In the genomic region with DNA sequence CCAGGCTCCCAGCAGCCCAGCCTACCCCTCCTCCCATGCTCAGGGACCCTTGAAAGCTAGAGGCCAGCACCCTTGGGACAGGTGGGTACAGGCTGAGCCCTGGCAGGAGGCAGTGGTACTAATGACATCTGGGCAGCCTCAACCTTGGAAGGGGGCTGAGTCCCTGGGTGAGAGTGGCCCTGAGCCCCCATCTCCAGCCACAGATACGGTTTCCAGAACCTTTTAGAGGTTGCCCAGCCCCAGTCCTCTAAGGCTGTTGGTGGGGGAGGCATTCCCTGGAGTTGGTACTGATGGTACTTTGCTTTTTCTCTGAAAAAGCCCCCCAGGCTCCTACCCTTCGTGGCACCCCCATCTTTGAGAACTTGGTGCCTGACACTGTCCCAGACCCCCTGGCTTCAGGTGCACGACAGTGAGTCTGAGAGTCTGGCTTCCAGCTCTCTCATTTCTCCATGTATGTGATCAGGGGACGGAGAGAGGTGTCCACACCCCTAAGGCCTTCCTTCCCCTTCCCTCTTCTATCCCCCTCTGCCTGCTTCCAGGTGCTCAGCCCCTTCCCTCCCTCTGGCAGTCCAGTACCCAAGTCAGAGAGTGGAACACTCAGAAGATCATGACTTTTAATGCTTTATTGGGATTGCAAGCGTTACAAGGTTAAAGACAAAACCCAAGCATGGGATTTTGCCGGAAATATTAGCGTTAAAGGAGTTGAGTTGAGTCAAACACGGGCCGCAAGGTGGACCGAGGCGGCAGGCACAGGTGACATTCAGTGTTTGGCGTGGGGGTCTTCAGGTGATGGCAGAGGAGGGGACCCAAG, we compare ENCODE assay signal across 1 cellular context.
A peak's percentile ranks its signal among the peaks of the same experiment; 100 is the strongest.
TF ChIP-seq lines count a peak whose summit lies in the region.

No MANE protein-coding gene starts in this region.

TF ChIP-seq in HepG2, 621 proteins besides CTCF, POLR2A, EP300 and RAD21 (continued from another document):
- TF ChIP-seq, protein P1, sequence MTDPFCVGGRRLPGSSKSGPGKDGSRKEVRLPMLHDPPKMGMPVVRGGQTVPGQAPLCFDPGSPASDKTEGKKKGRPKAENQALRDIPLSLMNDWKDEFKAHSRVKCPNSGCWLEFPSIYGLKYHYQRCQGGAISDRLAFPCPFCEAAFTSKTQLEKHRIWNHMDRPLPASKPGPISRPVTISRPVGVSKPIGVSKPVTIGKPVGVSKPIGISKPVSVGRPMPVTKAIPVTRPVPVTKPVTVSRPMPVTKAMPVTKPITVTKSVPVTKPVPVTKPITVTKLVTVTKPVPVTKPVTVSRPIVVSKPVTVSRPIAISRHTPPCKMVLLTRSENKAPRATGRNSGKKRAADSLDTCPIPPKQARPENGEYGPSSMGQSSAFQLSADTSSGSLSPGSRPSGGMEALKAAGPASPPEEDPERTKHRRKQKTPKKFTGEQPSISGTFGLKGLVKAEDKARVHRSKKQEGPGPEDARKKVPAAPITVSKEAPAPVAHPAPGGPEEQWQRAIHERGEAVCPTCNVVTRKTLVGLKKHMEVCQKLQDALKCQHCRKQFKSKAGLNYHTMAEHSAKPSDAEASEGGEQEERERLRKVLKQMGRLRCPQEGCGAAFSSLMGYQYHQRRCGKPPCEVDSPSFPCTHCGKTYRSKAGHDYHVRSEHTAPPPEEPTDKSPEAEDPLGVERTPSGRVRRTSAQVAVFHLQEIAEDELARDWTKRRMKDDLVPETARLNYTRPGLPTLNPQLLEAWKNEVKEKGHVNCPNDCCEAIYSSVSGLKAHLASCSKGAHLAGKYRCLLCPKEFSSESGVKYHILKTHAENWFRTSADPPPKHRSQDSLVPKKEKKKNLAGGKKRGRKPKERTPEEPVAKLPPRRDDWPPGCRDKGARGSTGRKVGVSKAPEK (CRISPR knock-in tag; IDR thresholded peaks at IDR 0.05; ENCODE audit: borderline replicate concordance), result no peak
- TF ChIP-seq SALL2 (CRISPR knock-in tag; IDR thresholded peaks at IDR 0.05) (no peak), THYN1 (CRISPR knock-in tag; IDR thresholded peaks at IDR 0.05; ENCODE audit: borderline replicate concordance, low read depth) (no peak), DR1 (CRISPR knock-in tag; IDR thresholded peaks at IDR 0.05) (no peak), HDAC1 (CRISPR knock-in tag; IDR thresholded peaks at IDR 0.05) (no peak; the same call in 1 of the 2 replicates), MZF1 (CRISPR knock-in tag; IDR thresholded peaks at IDR 0.05; ENCODE audit: borderline replicate concordance) (no peak), NR1H2 (CRISPR knock-in tag; IDR thresholded peaks at IDR 0.05; ENCODE audit: borderline replicate concordance, low read depth) (0 out of 2 replicates have a peak, but pooled peaks have one; percentile 12), MTA3 (CRISPR knock-in tag; IDR thresholded peaks at IDR 0.05) (no peak), GPN1 (CRISPR knock-in tag; IDR thresholded peaks at IDR 0.05; ENCODE audit: borderline replicate concordance) (no peak), ZNF138 (CRISPR knock-in tag; IDR thresholded peaks at IDR 0.05; ENCODE audit: low read depth) (no peak), SIX1 (CRISPR knock-in tag; IDR thresholded peaks at IDR 0.05; ENCODE audit: borderline replicate concordance) (no peak; the same call in 1 of the 2 replicates), ZC3H4 (CRISPR knock-in tag; IDR thresholded peaks at IDR 0.05; ENCODE audit: borderline replicate concordance) (peak; percentile 52; the same call in 1 of the 2 replicates), WIZ (CRISPR knock-in tag; IDR thresholded peaks at IDR 0.05) (peak; percentile 82; the same call in 1 of the 2 replicates), HCFC1 (IDR thresholded peaks at IDR 0.05; ENCODE audit: low read depth, low read length) (no peak), FOXP1 (IDR thresholded peaks at IDR 0.05) (no peak), FOXP1 (CRISPR knock-in tag; IDR thresholded peaks at IDR 0.05) (no peak), ZNF761 (CRISPR knock-in tag; conservative IDR thresholded peaks at IDR 0.05) (0 out of 2 replicates have a peak, but pooled peaks have one; percentile 42)
- TF ChIP-seq, protein P2, sequence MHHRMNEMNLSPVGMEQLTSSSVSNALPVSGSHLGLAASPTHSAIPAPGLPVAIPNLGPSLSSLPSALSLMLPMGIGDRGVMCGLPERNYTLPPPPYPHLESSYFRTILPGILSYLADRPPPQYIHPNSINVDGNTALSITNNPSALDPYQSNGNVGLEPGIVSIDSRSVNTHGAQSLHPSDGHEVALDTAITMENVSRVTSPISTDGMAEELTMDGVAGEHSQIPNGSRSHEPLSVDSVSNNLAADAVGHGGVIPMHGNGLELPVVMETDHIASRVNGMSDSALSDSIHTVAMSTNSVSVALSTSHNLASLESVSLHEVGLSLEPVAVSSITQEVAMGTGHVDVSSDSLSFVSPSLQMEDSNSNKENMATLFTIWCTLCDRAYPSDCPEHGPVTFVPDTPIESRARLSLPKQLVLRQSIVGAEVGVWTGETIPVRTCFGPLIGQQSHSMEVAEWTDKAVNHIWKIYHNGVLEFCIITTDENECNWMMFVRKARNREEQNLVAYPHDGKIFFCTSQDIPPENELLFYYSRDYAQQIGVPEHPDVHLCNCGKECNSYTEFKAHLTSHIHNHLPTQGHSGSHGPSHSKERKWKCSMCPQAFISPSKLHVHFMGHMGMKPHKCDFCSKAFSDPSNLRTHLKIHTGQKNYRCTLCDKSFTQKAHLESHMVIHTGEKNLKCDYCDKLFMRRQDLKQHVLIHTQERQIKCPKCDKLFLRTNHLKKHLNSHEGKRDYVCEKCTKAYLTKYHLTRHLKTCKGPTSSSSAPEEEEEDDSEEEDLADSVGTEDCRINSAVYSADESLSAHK (CRISPR knock-in tag; IDR thresholded peaks at IDR 0.05; ENCODE audit: borderline replicate concordance), result no peak
- TF ChIP-seq, protein P3, sequence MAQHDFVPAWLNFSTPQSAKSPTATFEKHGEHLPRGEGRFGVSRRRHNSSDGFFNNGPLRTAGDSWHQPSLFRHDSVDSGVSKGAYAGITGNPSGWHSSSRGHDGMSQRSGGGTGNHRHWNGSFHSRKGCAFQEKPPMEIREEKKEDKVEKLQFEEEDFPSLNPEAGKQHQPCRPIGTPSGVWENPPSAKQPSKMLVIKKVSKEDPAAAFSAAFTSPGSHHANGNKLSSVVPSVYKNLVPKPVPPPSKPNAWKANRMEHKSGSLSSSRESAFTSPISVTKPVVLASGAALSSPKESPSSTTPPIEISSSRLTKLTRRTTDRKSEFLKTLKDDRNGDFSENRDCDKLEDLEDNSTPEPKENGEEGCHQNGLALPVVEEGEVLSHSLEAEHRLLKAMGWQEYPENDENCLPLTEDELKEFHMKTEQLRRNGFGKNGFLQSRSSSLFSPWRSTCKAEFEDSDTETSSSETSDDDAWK (CRISPR knock-in tag; IDR thresholded peaks at IDR 0.05), result no peak
- TF ChIP-seq, protein P4, sequence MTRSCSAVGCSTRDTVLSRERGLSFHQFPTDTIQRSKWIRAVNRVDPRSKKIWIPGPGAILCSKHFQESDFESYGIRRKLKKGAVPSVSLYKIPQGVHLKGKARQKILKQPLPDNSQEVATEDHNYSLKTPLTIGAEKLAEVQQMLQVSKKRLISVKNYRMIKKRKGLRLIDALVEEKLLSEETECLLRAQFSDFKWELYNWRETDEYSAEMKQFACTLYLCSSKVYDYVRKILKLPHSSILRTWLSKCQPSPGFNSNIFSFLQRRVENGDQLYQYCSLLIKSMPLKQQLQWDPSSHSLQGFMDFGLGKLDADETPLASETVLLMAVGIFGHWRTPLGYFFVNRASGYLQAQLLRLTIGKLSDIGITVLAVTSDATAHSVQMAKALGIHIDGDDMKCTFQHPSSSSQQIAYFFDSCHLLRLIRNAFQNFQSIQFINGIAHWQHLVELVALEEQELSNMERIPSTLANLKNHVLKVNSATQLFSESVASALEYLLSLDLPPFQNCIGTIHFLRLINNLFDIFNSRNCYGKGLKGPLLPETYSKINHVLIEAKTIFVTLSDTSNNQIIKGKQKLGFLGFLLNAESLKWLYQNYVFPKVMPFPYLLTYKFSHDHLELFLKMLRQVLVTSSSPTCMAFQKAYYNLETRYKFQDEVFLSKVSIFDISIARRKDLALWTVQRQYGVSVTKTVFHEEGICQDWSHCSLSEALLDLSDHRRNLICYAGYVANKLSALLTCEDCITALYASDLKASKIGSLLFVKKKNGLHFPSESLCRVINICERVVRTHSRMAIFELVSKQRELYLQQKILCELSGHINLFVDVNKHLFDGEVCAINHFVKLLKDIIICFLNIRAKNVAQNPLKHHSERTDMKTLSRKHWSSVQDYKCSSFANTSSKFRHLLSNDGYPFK (CRISPR knock-in tag; IDR thresholded peaks at IDR 0.05; ENCODE audit: borderline replicate concordance), result no peak
- TF ChIP-seq, protein P5, sequence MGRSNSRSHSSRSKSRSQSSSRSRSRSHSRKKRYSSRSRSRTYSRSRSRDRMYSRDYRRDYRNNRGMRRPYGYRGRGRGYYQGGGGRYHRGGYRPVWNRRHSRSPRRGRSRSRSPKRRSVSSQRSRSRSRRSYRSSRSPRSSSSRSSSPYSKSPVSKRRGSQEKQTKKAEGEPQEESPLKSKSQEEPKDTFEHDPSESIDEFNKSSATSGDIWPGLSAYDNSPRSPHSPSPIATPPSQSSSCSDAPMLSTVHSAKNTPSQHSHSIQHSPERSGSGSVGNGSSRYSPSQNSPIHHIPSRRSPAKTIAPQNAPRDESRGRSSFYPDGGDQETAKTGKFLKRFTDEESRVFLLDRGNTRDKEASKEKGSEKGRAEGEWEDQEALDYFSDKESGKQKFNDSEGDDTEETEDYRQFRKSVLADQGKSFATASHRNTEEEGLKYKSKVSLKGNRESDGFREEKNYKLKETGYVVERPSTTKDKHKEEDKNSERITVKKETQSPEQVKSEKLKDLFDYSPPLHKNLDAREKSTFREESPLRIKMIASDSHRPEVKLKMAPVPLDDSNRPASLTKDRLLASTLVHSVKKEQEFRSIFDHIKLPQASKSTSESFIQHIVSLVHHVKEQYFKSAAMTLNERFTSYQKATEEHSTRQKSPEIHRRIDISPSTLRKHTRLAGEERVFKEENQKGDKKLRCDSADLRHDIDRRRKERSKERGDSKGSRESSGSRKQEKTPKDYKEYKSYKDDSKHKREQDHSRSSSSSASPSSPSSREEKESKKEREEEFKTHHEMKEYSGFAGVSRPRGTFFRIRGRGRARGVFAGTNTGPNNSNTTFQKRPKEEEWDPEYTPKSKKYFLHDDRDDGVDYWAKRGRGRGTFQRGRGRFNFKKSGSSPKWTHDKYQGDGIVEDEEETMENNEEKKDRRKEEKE (IDR thresholded peaks at IDR 0.05), result no peak
- TF ChIP-seq, protein P6, sequence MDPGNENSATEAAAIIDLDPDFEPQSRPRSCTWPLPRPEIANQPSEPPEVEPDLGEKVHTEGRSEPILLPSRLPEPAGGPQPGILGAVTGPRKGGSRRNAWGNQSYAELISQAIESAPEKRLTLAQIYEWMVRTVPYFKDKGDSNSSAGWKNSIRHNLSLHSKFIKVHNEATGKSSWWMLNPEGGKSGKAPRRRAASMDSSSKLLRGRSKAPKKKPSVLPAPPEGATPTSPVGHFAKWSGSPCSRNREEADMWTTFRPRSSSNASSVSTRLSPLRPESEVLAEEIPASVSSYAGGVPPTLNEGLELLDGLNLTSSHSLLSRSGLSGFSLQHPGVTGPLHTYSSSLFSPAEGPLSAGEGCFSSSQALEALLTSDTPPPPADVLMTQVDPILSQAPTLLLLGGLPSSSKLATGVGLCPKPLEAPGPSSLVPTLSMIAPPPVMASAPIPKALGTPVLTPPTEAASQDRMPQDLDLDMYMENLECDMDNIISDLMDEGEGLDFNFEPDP (CRISPR knock-in tag; conservative IDR thresholded peaks at IDR 0.05), result 0 out of 2 replicates have a peak, but pooled peaks have one; percentile 18
